8 cellular contexts compared by ENCODE assay signal in genomic region chr4:112517067-112517588, GRCh38. TPM values are rescaled to one million over a fixed set of nuclear protein-coding genes. Genes with fewer than 3 reads are reported as not detected.
A peak's percentile ranks its signal among the peaks of the same experiment; 100 is the strongest.
DNase-seq lines count a peak whose midpoint lies in the region; ATAC-seq, FAIRE-seq and TF ChIP-seq lines count a peak whose summit lies in the region.

No MANE protein-coding gene starts in this region.

- H3K27me3 ChIP-seq in right cardiac atrium (ENCODE audit: control insufficient read depth, insufficient read depth): peaks cover 3% of the 10 kb centered on the region
- peaks cover 0 to 100% (median 39%) of the 10 kb centered on the region in 3 donors for H3K27me3 ChIP-seq in psoas muscle (ENCODE audit: insufficient read depth in 3 of 3, low read length in 2 of 3)
- H3K27me3 ChIP-seq in Peyer's patch: peaks cover 4 to 78% of the 10 kb centered on the region in 2 donors

- no peaks in the 10 kb centered on the region for H3K9me3 ChIP-seq in right cardiac atrium (ENCODE audit: control insufficient read depth, low read length)
- H3K9me3 ChIP-seq in psoas muscle: no peaks in the 10 kb centered on the region
- no peaks in the 10 kb centered on the region for H3K9me3 ChIP-seq in Peyer's patch

- no peaks in the 10 kb centered on the region for H3K9me3 Mint-ChIP-seq in activated T-cell treated with anti-CD3 and anti-CD28 coated beads, Interleukin-2, amount 50 U/mL, for 72 hours

- ATAC-seq in right cardiac atrium (no peak), Right ventricle myocardium inferior (no peak), HG02981 (IDR thresholded peaks at IDR 0.05; ENCODE audit: unreplicated experiment) (peak; percentile 15), psoas muscle (no peak), HG02938 (IDR thresholded peaks at IDR 0.05; ENCODE audit: unreplicated experiment) (no peak)
- no peak for ATAC-seq in activated T-cell treated with anti-CD3 and anti-CD28 coated beads, Interleukin-2, amount 50 U/mL, for 72 hours (replicated peaks in 1 of 2)

- DNase-seq in right cardiac atrium (no peak), Right ventricle myocardium inferior (ENCODE audit: missing footprints) (no peak), psoas muscle (no peak), Peyer's patch (no peak), HTR-8/SVneo (ENCODE audit: insufficient read length, low spot score) (no peak)
- DNase-seq in activated T-cell treated with anti-CD3 and anti-CD28 coated beads, Interleukin-2, amount 50 U/mL, for 72 hours: peak; percentile 32 to 48

- peak overlapping the region; percentile 66 for H3K4me3 ChIP-seq in right cardiac atrium (ENCODE audit: low read length)
- H3K4me3 ChIP-seq in psoas muscle: peak overlapping the region; percentile 77
- H3K4me3 ChIP-seq in Peyer's patch: peak overlapping the region in 1 of 4 donors; percentile 61

- TF ChIP-seq CTCF in psoas muscle (IDR thresholded peaks at IDR 0.05): no peak
- TF ChIP-seq CTCF in Peyer's patch (IDR thresholded peaks at IDR 0.05): no peak

- no peak for TF ChIP-seq POLR2A in Peyer's patch (IDR thresholded peaks at IDR 0.05)

- peaks cover 0 to 6% of the 10 kb centered on the region in 2 donors for H3K36me3 Mint-ChIP-seq in activated T-cell treated with anti-CD3 and anti-CD28 coated beads, Interleukin-2, amount 50 U/mL, for 72 hours (ENCODE audit: insufficient read depth in 2 of 2)

- H3K36me3 ChIP-seq in psoas muscle (ENCODE audit: insufficient read depth in 1 of 2, low read depth in 1 of 2): no peaks in the 10 kb centered on the region
- H3K36me3 ChIP-seq in Peyer's patch: no peaks in the 10 kb centered on the region

- H3K4me1 ChIP-seq in right cardiac atrium (ENCODE audit: control insufficient read depth, insufficient read depth, low read length) (peaks cover 5% of the 10 kb centered on the region), psoas muscle (peaks cover 7% of the 10 kb centered on the region), Peyer's patch (peaks cover 0 to 39% (median 20%) of the 10 kb centered on the region in 4 donors)

- H3K27ac Mint-ChIP-seq in activated T-cell treated with anti-CD3 and anti-CD28 coated beads, Interleukin-2, amount 50 U/mL, for 72 hours: no peak overlapping the region

- peaks cover 98% of the 10 kb centered on the region for H3K27me3 Mint-ChIP-seq in activated T-cell treated with anti-CD3 and anti-CD28 coated beads, Interleukin-2, amount 50 U/mL, for 72 hours (ENCODE audit: low read depth)

- WGBS in right cardiac atrium: 3% methylated on average over 19 of the region's 19 CpGs
- WGBS in psoas muscle, 3 donors: 2 to 5% (median 3%) methylated on average over 19 of the region's 19 CpGs

- peak overlapping the region; percentile 92 to 98 for H3K4me3 Mint-ChIP-seq in activated T-cell treated with anti-CD3 and anti-CD28 coated beads, Interleukin-2, amount 50 U/mL, for 72 hours

- H3K4me1 Mint-ChIP-seq in activated T-cell treated with anti-CD3 and anti-CD28 coated beads, Interleukin-2, amount 50 U/mL, for 72 hours (ENCODE audit: low read depth): peaks cover 67% of the 10 kb centered on the region

- FAIRE-seq in HTR-8/SVneo (lab: Jason Lieb, UNC): no peak

- intact Hi-C loops in right cardiac atrium (cut with DNase I) (loop anchor here in 1 of 4 donors (5.0 kb wide), 1 partner anchor 185 kb away; no protein-coding TSS in a partner anchor), Right ventricle myocardium inferior (cut with DNase I) (no loop called here), psoas muscle (cut with DNase I) (no loop called here)

- H3K27ac ChIP-seq in right cardiac atrium (ENCODE audit: low read length) (no peak overlapping the region), psoas muscle (no peak overlapping the region), Peyer's patch (no peak overlapping the region)

RNA-seq across cellular contexts. Expression of gene NEUROG2, which starts 1.1 kb away (rescaled TPM):
- total RNA-seq in right cardiac atrium (not detected), Right ventricle myocardium inferior (not detected), psoas muscle (not detected), Peyer's patch (not detected)
- polyA plus RNA-seq in right cardiac atrium (not detected), psoas muscle (not detected)
- under 1 TPM; 0.23 to 0.26 TPM for total RNA-seq in activated T-cell treated with anti-CD3 and anti-CD28 coated beads, Interleukin-2, amount 50 U/mL, for 72 hours

Comparison
In these comparisons a context has a peak if more than half of its experiments do, and no peak if none do; other contexts are left out.
1. DNase-seq: peak in activated T-cell treated with anti-CD3 and anti-CD28 coated beads, Interleukin-2, amount 50 U/mL, for 72 hours (2 of 2); none in right cardiac atrium (0 of 3), Right ventricle myocardium inferior (single experiment), psoas muscle (0 of 2), Peyer's patch (0 of 3) and HTR-8/SVneo (single experiment).